ENCODE assay signal across 13 cellular contexts in genomic region chr21:25506887-25507286, GRCh38.
A peak's percentile ranks its signal among the peaks of the same experiment; 100 is the strongest.
DNase-seq lines count a peak whose midpoint lies in the region; ATAC-seq and TF ChIP-seq lines count a peak whose summit lies in the region.
"Had no signal": no experiment of that assay in that cellular context is flagged by ENCODE, and none has a peak within 500 bp of the region (broad histone marks: within the 10 kb centered on the region; RNA-seq: fewer than 3 reads in every experiment).

No MANE protein-coding gene starts in this region.

- no peak for ATAC-seq in activated CD4-positive, alpha-beta T cell treated with anti-CD3 and anti-CD28 coated beads for 36 hours
- no peak for ATAC-seq in activated naive CD8-positive, alpha-beta T cell treated with anti-CD3 and anti-CD28 coated beads, Interleukin-2, amount 50 U/mL, for 24 hours
- ATAC-seq in HG03045 (IDR thresholded peaks at IDR 0.05; ENCODE audit: unreplicated experiment), result no peak

- DNase-seq in activated CD4-positive, alpha-beta T cell treated with anti-CD3 and anti-CD28 coated beads for 36 hours, result no peak
- DNase-seq in activated CD4-positive, alpha-beta T cell treated with anti-CD3 and anti-CD28 coated beads, Interleukin-2, amount 10 ng/mL, durations not matched to agents 24 days and 14 days, result no peak
- DNase-seq in HPDE6-E6E7 (ENCODE audit: extremely low spot score), result peak; percentile 33
- no peak for DNase-seq in activated naive CD8-positive, alpha-beta T cell treated with anti-CD3 and anti-CD28 coated beads, Interleukin-2, amount 50 U/mL, for 24 hours
- DNase-seq in kidney tubule cell (ENCODE audit: low spot score), result peak; percentile 21
- no peak for DNase-seq in type B pancreatic cell (ENCODE audit: extremely low spot score, unreplicated experiment)
- no peak for DNase-seq in G401 (ENCODE audit: low spot score)
- DNase-seq: activated CD8-positive, alpha-beta memory T cell treated with anti-CD3 and anti-CD28 coated beads, Interleukin-2, amount 50 U/mL, for 48 hours; effector memory CD8-positive, alpha-beta T cell; NCI-H446 treated with DMSO at 0.1 percent for 48 hours; ovary; stimulated activated CD8-positive, alpha-beta memory T cell treated with anti-CD3 and anti-CD28 coated beads, Interleukin-4, amount 100 ng/mL, for 48 hours had no signal

- H3K9me3 Mint-ChIP-seq in activated CD4-positive, alpha-beta T cell treated with anti-CD3 and anti-CD28 coated beads for 36 hours (ENCODE audit: low read depth), result peaks cover 18% of the 10 kb centered on the region
- peaks cover 12% of the 10 kb centered on the region for H3K9me3 Mint-ChIP-seq in activated CD4-positive, alpha-beta T cell treated with anti-CD3 and anti-CD28 coated beads, Interleukin-2, amount 10 ng/mL, durations not matched to agents 24 days and 14 days
- H3K9me3 Mint-ChIP-seq in activated naive CD8-positive, alpha-beta T cell treated with anti-CD3 and anti-CD28 coated beads, Interleukin-2, amount 50 U/mL, for 24 hours, result peaks cover 13% of the 10 kb centered on the region
- no peaks in the 10 kb centered on the region for H3K9me3 Mint-ChIP-seq in type B pancreatic cell
- H3K9me3 Mint-ChIP-seq: effector memory CD8-positive, alpha-beta T cell had no signal

- H3K4me3 Mint-ChIP-seq in activated CD4-positive, alpha-beta T cell treated with anti-CD3 and anti-CD28 coated beads for 36 hours, result peak overlapping the region; percentile 66
- H3K4me3 Mint-ChIP-seq in activated CD4-positive, alpha-beta T cell treated with anti-CD3 and anti-CD28 coated beads, Interleukin-2, amount 10 ng/mL, durations not matched to agents 24 days and 14 days, result no peak overlapping the region
- peak overlapping the region; percentile 67 for H3K4me3 Mint-ChIP-seq in activated naive CD8-positive, alpha-beta T cell treated with anti-CD3 and anti-CD28 coated beads, Interleukin-2, amount 50 U/mL, for 24 hours
- no peak overlapping the region for H3K4me3 Mint-ChIP-seq in type B pancreatic cell
- H3K4me3 Mint-ChIP-seq: effector memory CD8-positive, alpha-beta T cell had no signal

- CTCF ChIA-PET in activated CD4-positive, alpha-beta T cell treated with anti-CD3 and anti-CD28 coated beads for 36 hours (lab: Charles Lee), result interaction anchor here (1.1 to 3.3 kb wide), 13 partner anchors 9 to 85 kb away, joined by 3 to 26 read pairs (median 5); no protein-coding TSS in a partner anchor

- in situ Hi-C loops in G401 (cut with HindIII; ENCODE audit: low sequenced_read_pairs), result no loop called here

- TF ChIP-seq CTCF in type B pancreatic cell (conservative IDR thresholded peaks at IDR 0.05), result no peak

- intact Hi-C loops in activated CD4-positive, alpha-beta T cell treated with anti-CD3 and anti-CD28 coated beads for 36 hours (cut with DNase I, micrococcal nuclease), result no loop called here
- intact Hi-C loops in activated CD4-positive, alpha-beta T cell treated with anti-CD3 and anti-CD28 coated beads, Interleukin-2, amount 10 ng/mL, durations not matched to agents 24 days and 14 days (cut with micrococcal nuclease), result loop anchor here (10.0 kb wide), 1 partner anchor 228 kb away; the partner anchor contains the start of genes ATP5PF and GABPA

- H3K4me1 Mint-ChIP-seq in activated CD4-positive, alpha-beta T cell treated with anti-CD3 and anti-CD28 coated beads for 36 hours, result peaks cover 74% of the 10 kb centered on the region
- H3K4me1 Mint-ChIP-seq in activated CD4-positive, alpha-beta T cell treated with anti-CD3 and anti-CD28 coated beads, Interleukin-2, amount 10 ng/mL, durations not matched to agents 24 days and 14 days, result peaks cover 44% of the 10 kb centered on the region
- H3K4me1 Mint-ChIP-seq in activated naive CD8-positive, alpha-beta T cell treated with anti-CD3 and anti-CD28 coated beads, Interleukin-2, amount 50 U/mL, for 24 hours, result peaks cover 83% of the 10 kb centered on the region
- no peaks in the 10 kb centered on the region for H3K4me1 Mint-ChIP-seq in type B pancreatic cell (ENCODE audit: unreplicated experiment)

- H3K36me3 Mint-ChIP-seq in activated CD4-positive, alpha-beta T cell treated with anti-CD3 and anti-CD28 coated beads for 36 hours (ENCODE audit: low read depth), result peaks cover 48% of the 10 kb centered on the region
- H3K36me3 Mint-ChIP-seq in activated CD4-positive, alpha-beta T cell treated with anti-CD3 and anti-CD28 coated beads, Interleukin-2, amount 10 ng/mL, durations not matched to agents 24 days and 14 days (ENCODE audit: low read depth), result peaks cover 18% of the 10 kb centered on the region
- peaks cover 30% of the 10 kb centered on the region for H3K36me3 Mint-ChIP-seq in activated naive CD8-positive, alpha-beta T cell treated with anti-CD3 and anti-CD28 coated beads, Interleukin-2, amount 50 U/mL, for 24 hours (ENCODE audit: low read depth)
- no peaks in the 10 kb centered on the region for H3K36me3 Mint-ChIP-seq in type B pancreatic cell

- H3K27me3 Mint-ChIP-seq in activated CD4-positive, alpha-beta T cell treated with anti-CD3 and anti-CD28 coated beads for 36 hours, result no peaks in the 10 kb centered on the region
- no peaks in the 10 kb centered on the region for H3K27me3 Mint-ChIP-seq in activated CD4-positive, alpha-beta T cell treated with anti-CD3 and anti-CD28 coated beads, Interleukin-2, amount 10 ng/mL, durations not matched to agents 24 days and 14 days
- no peaks in the 10 kb centered on the region for H3K27me3 Mint-ChIP-seq in activated naive CD8-positive, alpha-beta T cell treated with anti-CD3 and anti-CD28 coated beads, Interleukin-2, amount 50 U/mL, for 24 hours
- H3K27me3 Mint-ChIP-seq in type B pancreatic cell, result no peaks in the 10 kb centered on the region

- peak overlapping the region; percentile 86 for H3K27ac Mint-ChIP-seq in activated CD4-positive, alpha-beta T cell treated with anti-CD3 and anti-CD28 coated beads for 36 hours
- H3K27ac Mint-ChIP-seq in activated CD4-positive, alpha-beta T cell treated with anti-CD3 and anti-CD28 coated beads, Interleukin-2, amount 10 ng/mL, durations not matched to agents 24 days and 14 days, result no peak overlapping the region
- peak overlapping the region; percentile 93 for H3K27ac Mint-ChIP-seq in activated naive CD8-positive, alpha-beta T cell treated with anti-CD3 and anti-CD28 coated beads, Interleukin-2, amount 50 U/mL, for 24 hours
- H3K27ac Mint-ChIP-seq in type B pancreatic cell, result no peak overlapping the region

- POLR2A ChIA-PET in activated CD4-positive, alpha-beta T cell treated with anti-CD3 and anti-CD28 coated beads for 36 hours (lab: Charles Lee), result interaction anchor here (0.5 to 2.1 kb wide), 4 partner anchors 16 to 66 kb away, joined by 3 to 7 read pairs (median 6); no protein-coding TSS in a partner anchor

Comparison
In these comparisons a context has a peak if more than half of its experiments do, and no peak if none do; other contexts are left out.
1. H3K27ac Mint-ChIP-seq: peak in activated CD4-positive, alpha-beta T cell treated with anti-CD3 and anti-CD28 coated beads for 36 hours (single experiment) and activated naive CD8-positive, alpha-beta T cell treated with anti-CD3 and anti-CD28 coated beads, Interleukin-2, amount 50 U/mL, for 24 hours (single experiment); none in activated CD4-positive, alpha-beta T cell treated with anti-CD3 and anti-CD28 coated beads, Interleukin-2, amount 10 ng/mL, durations not matched to agents 24 days and 14 days (single experiment) and type B pancreatic cell (single experiment).
2. H3K4me3 Mint-ChIP-seq: peak in activated CD4-positive, alpha-beta T cell treated with anti-CD3 and anti-CD28 coated beads for 36 hours (single experiment) and activated naive CD8-positive, alpha-beta T cell treated with anti-CD3 and anti-CD28 coated beads, Interleukin-2, amount 50 U/mL, for 24 hours (single experiment); none in activated CD4-positive, alpha-beta T cell treated with anti-CD3 and anti-CD28 coated beads, Interleukin-2, amount 10 ng/mL, durations not matched to agents 24 days and 14 days (single experiment) and type B pancreatic cell (single experiment).
3. DNase-seq: peak in HPDE6-E6E7 (single experiment) and kidney tubule cell (single experiment); none in activated CD4-positive, alpha-beta T cell treated with anti-CD3 and anti-CD28 coated beads for 36 hours (single experiment), activated CD4-positive, alpha-beta T cell treated with anti-CD3 and anti-CD28 coated beads, Interleukin-2, amount 10 ng/mL, durations not matched to agents 24 days and 14 days (single experiment), activated naive CD8-positive, alpha-beta T cell treated with anti-CD3 and anti-CD28 coated beads, Interleukin-2, amount 50 U/mL, for 24 hours (single experiment), type B pancreatic cell (single experiment) and G401 (single experiment).